14 cellular contexts compared by ENCODE assay signal in genomic region chr7:135333946-135334345, GRCh38.
DNase-seq lines count a peak whose midpoint lies in the region; ATAC-seq and TF ChIP-seq lines count a peak whose summit lies in the region.
"Had no signal": no experiment of that assay in that cellular context is flagged by ENCODE, and none has a peak within 500 bp of the region (broad histone marks: within the 10 kb centered on the region; RNA-seq: fewer than 3 reads in every experiment).

No MANE protein-coding gene starts in this region.

- H3K9me3 Mint-ChIP-seq in glutamatergic neuron (ENCODE audit: unreplicated experiment): peaks cover 6% of the 10 kb centered on the region

- intact Hi-C loops in ascending aorta (cut with DNase I): no loop called here
- intact Hi-C loops in right lobe of liver (cut with DNase I): loop anchor here in 1 of 2 donors (10.0 kb wide), 1 partner anchor 49 kb away; no protein-coding TSS in a partner anchor

- peaks cover 4% of the 10 kb centered on the region for H3K4me1 Mint-ChIP-seq in glutamatergic neuron (ENCODE audit: low read depth, unreplicated experiment)

- H3K4me3 Mint-ChIP-seq in glutamatergic neuron (ENCODE audit: unreplicated experiment): no peak overlapping the region
- H3K4me3 Mint-ChIP-seq: CD4-positive, alpha-beta memory T cell had no signal

- H3K27me3 Mint-ChIP-seq in glutamatergic neuron (ENCODE audit: unreplicated experiment): peaks cover 5% of the 10 kb centered on the region

- peak; percentile 8 for DNase-seq in activated CD8-positive, alpha-beta memory T cell treated with anti-CD3 and anti-CD28 coated beads, Interleukin-2, amount 50 U/mL, for 48 hours
- DNase-seq in activated CD8-positive, alpha-beta memory T cell treated with anti-CD3 and anti-CD28 coated beads, Interleukin-2, amount 50 U/mL, for 4 hours: no peak
- DNase-seq in RPMI8226 (peak; percentile 19), epithelial cell of esophagus (ENCODE audit: low read depth) (peak; percentile 54), ascending aorta (ENCODE audit: low spot score in 2 of 2) (no peak), right lobe of liver (no peak), glutamatergic neuron (no peak)
- DNase-seq: BE2C; CD4-positive, alpha-beta memory T cell; DND-41; GF-D8 had no signal

- H3K27ac ChIP-seq in ascending aorta (no peak overlapping the region), right lobe of liver (no peak overlapping the region)
- H3K27ac ChIP-seq: C4-2B had no signal

- H3K36me3 Mint-ChIP-seq in glutamatergic neuron (ENCODE audit: unreplicated experiment): no peaks in the 10 kb centered on the region

- no peak overlapping the region for H3K27ac Mint-ChIP-seq in glutamatergic neuron (ENCODE audit: unreplicated experiment)

- TF ChIP-seq CTCF in epithelial cell of esophagus (IDR thresholded peaks at IDR 0.05; ENCODE audit: insufficient read depth, low read depth, low read length, missing control alignments) (no peak), ascending aorta (IDR thresholded peaks at IDR 0.05) (no peak), right lobe of liver (IDR thresholded peaks at IDR 0.05) (no peak), glutamatergic neuron (IDR thresholded peaks at IDR 0.05; ENCODE audit: partially characterized antibody, unreplicated experiment) (no peak)

- 78% methylated on average over 1 of the region's 1 CpG for WGBS in right lobe of liver (ENCODE audit: insufficient coverage, low coverage, low lambda C conversion rate, missing lambda C conversion rate)

- H3K27me3 ChIP-seq in ascending aorta (no peaks in the 10 kb centered on the region), right lobe of liver (no peaks in the 10 kb centered on the region)
- H3K27me3 ChIP-seq: BE2C had no signal

- no peaks in the 10 kb centered on the region for H3K36me3 ChIP-seq in ascending aorta
- no peaks in the 10 kb centered on the region for H3K36me3 ChIP-seq in right lobe of liver
- H3K36me3 ChIP-seq: BE2C had no signal

- ATAC-seq in right lobe of liver: no peak
- ATAC-seq: HCT116, HepG2 had no signal

- H3K4me1 ChIP-seq in ascending aorta: no peaks in the 10 kb centered on the region
- H3K4me1 ChIP-seq in right lobe of liver: no peaks in the 10 kb centered on the region

- H3K9me3 ChIP-seq in ascending aorta: no peaks in the 10 kb centered on the region
- no peaks in the 10 kb centered on the region for H3K9me3 ChIP-seq in right lobe of liver
- H3K9me3 ChIP-seq: BE2C had no signal

- H3K4me3 ChIP-seq in epithelial cell of esophagus (ENCODE audit: low read length): no peak overlapping the region
- no peak overlapping the region for H3K4me3 ChIP-seq in ascending aorta
- H3K4me3 ChIP-seq in right lobe of liver: no peak overlapping the region

- TF ChIP-seq POLR2A in right lobe of liver (IDR thresholded peaks at IDR 0.05): no peak

Comparison
In these comparisons a context has a peak if more than half of its experiments do, and no peak if none do; other contexts are left out.
1. DNase-seq: peak in activated CD8-positive, alpha-beta memory T cell treated with anti-CD3 and anti-CD28 coated beads, Interleukin-2, amount 50 U/mL, for 48 hours (single experiment), RPMI8226 (single experiment) and epithelial cell of esophagus (single experiment); none in activated CD8-positive, alpha-beta memory T cell treated with anti-CD3 and anti-CD28 coated beads, Interleukin-2, amount 50 U/mL, for 4 hours (single experiment), ascending aorta (0 of 2), right lobe of liver (0 of 3) and glutamatergic neuron (single experiment).